ENCODE assay signal across 27 cellular contexts in the genomic region with DNA sequence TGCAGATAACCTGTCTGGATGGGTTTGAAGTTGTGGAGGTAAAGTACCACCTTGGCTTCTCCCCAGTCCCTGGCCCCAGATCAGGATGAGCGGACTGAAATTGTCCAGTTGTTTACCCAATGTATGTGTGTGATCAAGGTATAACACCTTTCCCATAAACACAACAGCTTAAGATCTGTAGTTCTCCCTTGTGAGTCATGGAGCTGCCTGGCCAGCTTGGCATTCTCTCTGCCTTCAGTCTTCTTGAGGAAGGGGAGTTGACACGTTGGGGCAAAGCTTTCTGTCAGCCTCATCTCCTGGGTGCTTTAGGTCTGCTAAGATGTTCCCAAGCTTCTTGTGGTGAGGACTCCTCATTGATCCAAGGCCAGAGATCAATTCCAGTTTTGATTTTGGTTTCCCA. TPM values are rescaled to one million over a fixed set of nuclear protein-coding genes. Genes with fewer than 3 reads are reported as not detected.
"Had no signal": no experiment of that assay in that cellular context is flagged by ENCODE, and none has a peak within 500 bp of the region (broad histone marks: within the 10 kb centered on the region; RNA-seq: fewer than 3 reads in every experiment).

No MANE protein-coding gene starts in this region.

- DNase-seq: dermis blood vessel endothelial cell; effector memory CD4-positive, alpha-beta T cell; erythroblast; foreskin melanocyte; glutamatergic neuron; hypothalamus; immature natural killer cell; islet precursor cell; left ventricle myocardium superior; lower lobe of right lung; naive thymus-derived CD8-positive, alpha-beta T cell; nephron progenitor cell; nucleus accumbens; sigmoid colon; spleen; stimulated activated CD4-positive, alpha-beta T cell treated with anti-CD3 and anti-CD28 coated beads, Interleukin-4, amount 100 ng/mL, for 4 hours; stimulated activated naive CD8-positive, alpha-beta T cell treated with anti-CD3 and anti-CD28 coated beads, Interleukin-15, Interleukin-2, amounts not matched to agents 100 U/mL and 50 U/mL, for 24 hours; testis; upper lobe of left lung; uterus had no signal

- H3K9me3 ChIP-seq: lower lobe of right lung, prostate gland, right atrium auricular region, sigmoid colon, spleen, testis, tibial nerve, upper lobe of left lung, uterus had no signal

- H3K36me3 ChIP-seq: prostate gland, right atrium auricular region, uterus had no signal

- FAIRE-seq: endothelial cell of umbilical vein had no signal

- H3K4me1 ChIP-seq: lower lobe of right lung, prostate gland, upper lobe of left lung, uterus had no signal

- ATAC-seq: left ventricle myocardium superior; lower lobe of right lung; naive thymus-derived CD8-positive, alpha-beta T cell; stimulated activated memory B cell treated with anti-CD40 and anti-IgM and Interleukin-4, amounts not matched to agents 10 μg/mL and 1 μg/mL and 100 μg/mL, for 72 hours; stimulated activated naive CD8-positive, alpha-beta T cell treated with anti-CD3 and anti-CD28 coated beads, Interleukin-15, Interleukin-2, amounts not matched to agents 100 U/mL and 50 U/mL, for 24 hours had no signal

- H3K27ac ChIP-seq: lower lobe of right lung, prostate gland, right atrium auricular region, testis, upper lobe of left lung, uterus had no signal

- H3K4me3 ChIP-seq: coronary artery, lower lobe of right lung, prostate gland, right atrium auricular region, sigmoid colon, skin epidermis, spleen, testis, tibial nerve, upper lobe of left lung, uterus had no signal

- H3K27me3 ChIP-seq: right atrium auricular region, sigmoid colon, spleen, testis, tibial nerve, upper lobe of left lung, uterus had no signal

RNA-seq across cellular contexts. Expression of a gene that starts 6.1 kb away (rescaled TPM):
- polyA plus RNA-seq: immature natural killer cell had no signal
